Comparison of ENCODE assay signal across 15 cellular contexts in the genomic region with DNA sequence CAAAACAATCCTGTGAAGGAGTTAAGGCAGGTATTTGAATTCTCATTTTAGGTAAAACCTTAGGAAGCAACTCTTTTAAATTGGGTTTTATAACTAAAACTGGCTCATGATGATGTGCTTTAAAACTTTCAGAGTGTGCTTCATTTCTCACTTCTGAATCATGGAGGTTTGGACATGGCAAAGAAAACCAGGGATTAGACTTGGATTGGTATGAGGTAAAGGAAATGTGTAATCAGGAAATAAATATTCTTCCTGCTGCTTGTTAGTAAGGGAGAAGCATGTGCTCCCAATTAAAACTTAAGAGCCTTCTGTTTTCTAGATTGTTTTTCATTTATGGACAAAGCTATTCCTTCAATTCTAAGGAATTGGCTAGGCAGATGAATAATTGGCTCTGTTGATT. TPM values are rescaled to one million over a fixed set of nuclear protein-coding genes. Genes with fewer than 3 reads are reported as not detected.
DNase-seq lines count a peak whose midpoint lies in the region; ATAC-seq, FAIRE-seq and TF ChIP-seq lines count a peak whose summit lies in the region.
"Had no signal": no experiment of that assay in that cellular context is flagged by ENCODE, and none has a peak within 500 bp of the region (broad histone marks: within the 10 kb centered on the region; RNA-seq: fewer than 3 reads in every experiment).

No MANE protein-coding gene starts in this region.

- H3K4me3 ChIP-seq in fibroblast of the aortic adventitia (ENCODE audit: low read depth, low read length) = no peak overlapping the region
- H3K4me3 ChIP-seq: neural progenitor cell, SJSA1, skin epidermis had no signal

- ATAC-seq in GM19467 (IDR thresholded peaks at IDR 0.05; ENCODE audit: unreplicated experiment) = no peak
- ATAC-seq: stimulated activated naive CD8-positive, alpha-beta T cell treated with anti-CD3 and anti-CD28 coated beads, Interleukin-15, amount 100 ng/mL, for 72 hours had no signal

- no peak for TF ChIP-seq CTCF in fibroblast of the aortic adventitia (IDR thresholded peaks at IDR 0.05; ENCODE audit: insufficient read depth, low read length)

- TF ChIP-seq POLR2A in H54 (IDR thresholded peaks at IDR 0.05; ENCODE audit: low read depth, low read length) = no peak

- DNase-seq in H54 (ENCODE audit: insufficient read length, low spot score) (no peak), amniotic epithelial cell (ENCODE audit: low read depth) (peak; percentile 75), fibroblast of the aortic adventitia (ENCODE audit: low read depth) (peak; percentile 75), stromal cell of bone marrow (ENCODE audit: low read depth) (peak; percentile 67), NCI-H2081 treated with DMSO at 0.1 percent for 48 hours (lab: John Stamatoyannopoulos, UW) (no peak), DMS53 treated with DMSO at 0.1 percent for 48 hours (lab: John Stamatoyannopoulos, UW; ENCODE audit: unreplicated experiment) (no peak), DMS114 treated with DMSO at 0.1 percent for 48 hours (lab: John Stamatoyannopoulos, UW; ENCODE audit: unreplicated experiment) (no peak)
- DNase-seq: activated naive CD4-positive, alpha-beta T cell treated with anti-CD3 and anti-CD28 coated beads for 36 hours; erythroblast; NCI-H1048; stimulated activated naive CD8-positive, alpha-beta T cell treated with anti-CD3 and anti-CD28 coated beads, Interleukin-15, amount 100 ng/mL, for 72 hours had no signal

- peak; percentile 27 for FAIRE-seq in H54 (lab: Jason Lieb, UNC)

RNA-seq across cellular contexts. Expression of a gene that starts 57.4 kb away (rescaled TPM):
- total RNA-seq in fibroblast of the aortic adventitia (ENCODE audit: low replicate concordance) = 14.6 and 17.5 TPM in 2 replicates

Comparison
In these comparisons a context has a peak if more than half of its experiments do, and no peak if none do; other contexts are left out.
1. DNase-seq: peak in amniotic epithelial cell (single experiment), fibroblast of the aortic adventitia (single experiment) and stromal cell of bone marrow (single experiment); none in H54 (single experiment), NCI-H2081 treated with DMSO at 0.1 percent for 48 hours (single experiment), DMS53 treated with DMSO at 0.1 percent for 48 hours (single experiment) and DMS114 treated with DMSO at 0.1 percent for 48 hours (single experiment).